1 cellular context compared by ENCODE assay signal in genomic region chr1:222712253-222713090, GRCh38.
TF ChIP-seq lines count a peak whose summit lies in the region.

TSS of gene AIDA (minus strand) at chr1:222712491. CDS start at chr1:222712317, 174 bp downstream.
TSS of gene BROX (plus strand) at chr1:222712564. CDS start at chr1:222715700, 3,136 bp downstream.

TF ChIP-seq in K562, 482 proteins besides CTCF, POLR2A, EP300 and RAD21 (continued from another document and continues in another):
- no peak for TF ChIP-seq ARHGAP35 (IDR thresholded peaks at IDR 0.05; ENCODE audit: partially characterized antibody)
- TF ChIP-seq NR2F6 (CRISPR knock-in tag; IDR thresholded peaks at IDR 0.05): no peak
- no peak for TF ChIP-seq NCOA6 (IDR thresholded peaks at IDR 0.05)
- peak; percentile 73 for TF ChIP-seq GMEB1 (CRISPR knock-in tag; IDR thresholded peaks at IDR 0.05)
- TF ChIP-seq ZNF449 (CRISPR knock-in tag; IDR thresholded peaks at IDR 0.05): no peak
- no peak for TF ChIP-seq ARID1B (IDR thresholded peaks at IDR 0.05)
- 0 out of 2 replicates have a peak, but pooled peaks have one; percentile 23 for TF ChIP-seq GATAD2A (IDR thresholded peaks at IDR 0.05)
- TF ChIP-seq MTA2 (IDR thresholded peaks at IDR 0.05; ENCODE audit: low read depth): no peak; the same call in 1 of the 2 replicates
- no peak for TF ChIP-seq KAT2B (IDR thresholded peaks at IDR 0.05; ENCODE audit: low read depth, low read length)
- TF ChIP-seq BRD4 (IDR thresholded peaks at IDR 0.05): peak; percentile 76
- no peak for TF ChIP-seq EWSR1 (IDR thresholded peaks at IDR 0.05; ENCODE audit: borderline replicate concordance, low read depth, partially characterized antibody)
- TF ChIP-seq ZMIZ1 (IDR thresholded peaks at IDR 0.05; ENCODE audit: low read depth in 2 of 2, low read length in 2 of 2): peak in 1 of 2 experiments; percentile 55; a peak in 1 of 4 replicates
- no peak for TF ChIP-seq TCF3 (CRISPR knock-in tag; IDR thresholded peaks at IDR 0.05)
- TF ChIP-seq MTA3 (IDR thresholded peaks at IDR 0.05; ENCODE audit: borderline replicate concordance): no peak
- TF ChIP-seq SRF (CRISPR knock-in tag; IDR thresholded peaks at IDR 0.05): no peak
- TF ChIP-seq USF2 (CRISPR knock-in tag; IDR thresholded peaks at IDR 0.05): peak; percentile 99
- peak in 1 of 2 experiments; percentile 98; a peak in 2 of 4 replicates for TF ChIP-seq CSDE1 (IDR thresholded peaks at IDR 0.05)
- TF ChIP-seq RREB1 (CRISPR knock-in tag; IDR thresholded peaks at IDR 0.05): peak; percentile 89
- no peak for TF ChIP-seq TAL1 (IDR thresholded peaks at IDR 0.05)
- TF ChIP-seq TAF1 (IDR thresholded peaks at IDR 0.05; ENCODE audit: control insufficient read depth, extremely low read depth, insufficient read depth, low read length, severe bottlenecking): peak; percentile 59
- no peak for TF ChIP-seq ZSCAN32 (CRISPR knock-in tag; IDR thresholded peaks at IDR 0.05)
- TF ChIP-seq FOSL1 (tag; conservative IDR thresholded peaks at IDR 0.05): peak; percentile 67
- no peak for TF ChIP-seq PTBP1 (IDR thresholded peaks at IDR 0.05; ENCODE audit: low read depth, low read length)
- no peak for TF ChIP-seq JUNB (CRISPR knock-in tag; conservative IDR thresholded peaks at IDR 0.05)
- TF ChIP-seq SMAD3 (CRISPR knock-in tag; conservative IDR thresholded peaks at IDR 0.05): peak; percentile 85
- no peak for TF ChIP-seq SREBF2 (CRISPR knock-in tag; IDR thresholded peaks at IDR 0.05)
- no peak for TF ChIP-seq RBM22 (IDR thresholded peaks at IDR 0.05; ENCODE audit: low read depth, low read length, poor library complexity, severe bottlenecking)
- no peak for TF ChIP-seq NFYB (IDR thresholded peaks at IDR 0.05; ENCODE audit: extremely low read depth, insufficient read length)
- TF ChIP-seq FOXJ3 (CRISPR knock-in tag; IDR thresholded peaks at IDR 0.05): no peak
- TF ChIP-seq MTF1 (CRISPR knock-in tag; IDR thresholded peaks at IDR 0.05; ENCODE audit: borderline replicate concordance): peak; percentile 73; the same call in 1 of the 2 replicates
- TF ChIP-seq ARNT (IDR thresholded peaks at IDR 0.05): peak; percentile 42 to 73; a peak in 3 of 4 replicates
- no peak for TF ChIP-seq ZNF316 (IDR thresholded peaks at IDR 0.05)
- no peak for TF ChIP-seq NR1H2 (CRISPR knock-in tag; IDR thresholded peaks at IDR 0.05)
- TF ChIP-seq CHAMP1 (IDR thresholded peaks at IDR 0.05): no peak
- no peak for TF ChIP-seq HNRNPH1 (optimal IDR thresholded peaks at IDR 0.05; ENCODE audit: low read depth, low read length)
- TF ChIP-seq FIP1L1 (IDR thresholded peaks at IDR 0.05; ENCODE audit: low read depth, low read length, poor library complexity, severe bottlenecking): no peak
- no peak for TF ChIP-seq MLLT1 (IDR thresholded peaks at IDR 0.05)
- no peak for TF ChIP-seq ZNF551 (CRISPR knock-in tag; IDR thresholded peaks at IDR 0.05)
- no peak for TF ChIP-seq GTF2B (IDR thresholded peaks at IDR 0.05; ENCODE audit: extremely low read depth, insufficient read length)
- no peak for TF ChIP-seq CHD1 (IDR thresholded peaks at IDR 0.05; ENCODE audit: low read length)
- TF ChIP-seq PCBP1 (IDR thresholded peaks at IDR 0.05; ENCODE audit: low read depth, low read length, poor library complexity, severe bottlenecking): peak; percentile 58
- TF ChIP-seq PYGO2 (tag; IDR thresholded peaks at IDR 0.05): peak; percentile 68; the same call in 1 of the 2 replicates
- no peak for TF ChIP-seq ATF1 (CRISPR knock-in tag; IDR thresholded peaks at IDR 0.05)
- TF ChIP-seq ATF1 (tag; IDR thresholded peaks at IDR 0.05): peak; percentile 89
- peak; percentile 28 for TF ChIP-seq TAF9B (IDR thresholded peaks at IDR 0.05; ENCODE audit: partially characterized antibody)
- peak; percentile 17 for TF ChIP-seq HDAC3 (IDR thresholded peaks at IDR 0.05; ENCODE audit: borderline replicate concordance, partially characterized antibody)
- peak; percentile 75 for TF ChIP-seq CCNT2 (IDR thresholded peaks at IDR 0.05; ENCODE audit: borderline replicate concordance, extremely low read depth, insufficient read length, low read depth, low read length)
- TF ChIP-seq HNRNPUL1 (IDR thresholded peaks at IDR 0.05; ENCODE audit: low read length): no peak
- no peak for TF ChIP-seq ETS2 (tag; IDR thresholded peaks at IDR 0.05; ENCODE audit: borderline replicate concordance, poor library complexity, severe bottlenecking)
- 0 out of 2 replicates have a peak, but pooled peaks have one; percentile 38 for TF ChIP-seq TCFL5 (CRISPR knock-in tag; conservative IDR thresholded peaks at IDR 0.05)
- no peak for TF ChIP-seq ZNF12 (CRISPR knock-in tag; IDR thresholded peaks at IDR 0.05)
